8 cellular contexts compared by ENCODE assay signal in genomic region chr10:71812016-71812912, GRCh38. TPM values are rescaled to one million over a fixed set of nuclear protein-coding genes. Genes with fewer than 3 reads are reported as not detected.
DNase-seq lines count a peak whose midpoint lies in the region; ATAC-seq and TF ChIP-seq lines count a peak whose summit lies in the region.

No MANE protein-coding gene starts in this region.

- no peak overlapping the region for H3K27ac Mint-ChIP-seq in CD4-positive, alpha-beta memory T cell
- H3K27ac Mint-ChIP-seq in activated CD4-positive, alpha-beta T cell treated with anti-CD3 and anti-CD28 coated beads, Interleukin-2, amount 10 ng/mL, durations not matched to agents 24 days and 14 days: peak overlapping the region; percentile 11

- POLR2A ChIA-PET in CD4-positive, alpha-beta memory T cell (lab: Charles Lee; ENCODE audit: partially characterized antibody): interaction anchor here (0.9 to 2.1 kb wide), 6 partner anchors 39 to 428 kb away, joined by 3 to 7 read pairs (median 3); partner anchors contain the start of gene VSIR

- DNase-seq in CD4-positive, alpha-beta memory T cell: peak; percentile 63 to 78 (median 75)
- peak; percentile 21 for DNase-seq in NCI-H2029 treated with DMSO at 0.1 percent for 48 hours (lab: John Stamatoyannopoulos, UW)
- DNase-seq in activated CD4-positive, alpha-beta T cell treated with anti-CD3 and anti-CD28 coated beads, Interleukin-2, amount 10 ng/mL, durations not matched to agents 24 days and 14 days: peak; percentile 92
- no peak for DNase-seq in coronary artery (ENCODE audit: low spot score)
- DNase-seq in lung (ENCODE audit: low spot score): peak; percentile 69
- peak; percentile 55 to 56 for DNase-seq in stimulated activated CD8-positive, alpha-beta memory T cell treated with anti-CD3 and anti-CD28 coated beads, Interleukin-15, amount 100 ng/mL, for 4 hours (ENCODE audit: low read depth in 2 of 2)
- DNase-seq in NCI-H2107 treated with DMSO at 0.1 percent for 48 hours (lab: John Stamatoyannopoulos, UW; ENCODE audit: unreplicated experiment): no peak

- peaks cover 0 to 3% (median 0%) of the 10 kb centered on the region in 8 donors for H3K9me3 Mint-ChIP-seq in CD4-positive, alpha-beta memory T cell
- no peaks in the 10 kb centered on the region for H3K9me3 Mint-ChIP-seq in activated CD4-positive, alpha-beta T cell treated with anti-CD3 and anti-CD28 coated beads, Interleukin-2, amount 10 ng/mL, durations not matched to agents 24 days and 14 days

- no peaks in the 10 kb centered on the region for H3K9me3 ChIP-seq in CD4-positive, alpha-beta memory T cell (ENCODE audit: control insufficient read depth in 1 of 2, low read length in 2 of 2)
- H3K9me3 ChIP-seq in lung (ENCODE audit: control insufficient read depth in 2 of 2, insufficient read depth in 1 of 2, low read length in 1 of 2): no peaks in the 10 kb centered on the region

- CTCF ChIA-PET in CD4-positive, alpha-beta memory T cell (lab: Charles Lee; ENCODE audit: partially characterized antibody): interaction anchor here (0.6 to 4.0 kb wide), 37 partner anchors 10 to 502 kb away, joined by 3 to 32 read pairs (median 3); partner anchors contain the start of gene VSIR

- TF ChIP-seq CTCF in coronary artery (IDR thresholded peaks at IDR 0.05) (peak; percentile 69), lung (IDR thresholded peaks at IDR 0.05; ENCODE audit: control extremely low read depth, extremely low read depth) (peak; percentile 83)

- no peaks in the 10 kb centered on the region for H3K27me3 Mint-ChIP-seq in CD4-positive, alpha-beta memory T cell
- H3K27me3 Mint-ChIP-seq in activated CD4-positive, alpha-beta T cell treated with anti-CD3 and anti-CD28 coated beads, Interleukin-2, amount 10 ng/mL, durations not matched to agents 24 days and 14 days: no peaks in the 10 kb centered on the region

- H3K27me3 ChIP-seq in CD4-positive, alpha-beta memory T cell (ENCODE audit: insufficient read depth, low read length): no peaks in the 10 kb centered on the region
- H3K27me3 ChIP-seq in lung (ENCODE audit: control insufficient read depth, insufficient read depth): no peaks in the 10 kb centered on the region

- H3K27ac ChIP-seq in CD4-positive, alpha-beta memory T cell (ENCODE audit: low read depth, low read length): no peak overlapping the region
- H3K27ac ChIP-seq in coronary artery: no peak overlapping the region
- no peak overlapping the region for H3K27ac ChIP-seq in lung (ENCODE audit: low read depth in 1 of 2, low read length in 1 of 2)

- peaks cover 18 to 24% of the 10 kb centered on the region in 2 donors for H3K36me3 Mint-ChIP-seq in CD4-positive, alpha-beta memory T cell
- H3K36me3 Mint-ChIP-seq in activated CD4-positive, alpha-beta T cell treated with anti-CD3 and anti-CD28 coated beads, Interleukin-2, amount 10 ng/mL, durations not matched to agents 24 days and 14 days (ENCODE audit: low read depth): peaks cover 11% of the 10 kb centered on the region

- peaks cover 0 to 2% (median 0%) of the 10 kb centered on the region in 4 donors for H3K4me1 Mint-ChIP-seq in CD4-positive, alpha-beta memory T cell
- H3K4me1 Mint-ChIP-seq in activated CD4-positive, alpha-beta T cell treated with anti-CD3 and anti-CD28 coated beads, Interleukin-2, amount 10 ng/mL, durations not matched to agents 24 days and 14 days: peaks cover 2% of the 10 kb centered on the region

- intact Hi-C loops in CD4-positive, alpha-beta memory T cell (cut with micrococcal nuclease): loop anchor here (1.0 to 5.0 kb wide), 6 partner anchors 115 to 498 kb away; partner anchors contain the start of gene SLC29A3
- intact Hi-C loops in activated CD4-positive, alpha-beta T cell treated with anti-CD3 and anti-CD28 coated beads, Interleukin-2, amount 10 ng/mL, durations not matched to agents 24 days and 14 days (cut with micrococcal nuclease): loop anchor here (1.0 to 5.0 kb wide), 4 partner anchors 40 to 500 kb away; partner anchors contain the start of gene VSIR

- H3K4me1 ChIP-seq in CD4-positive, alpha-beta memory T cell (ENCODE audit: insufficient read depth, low read length): no peaks in the 10 kb centered on the region
- no peaks in the 10 kb centered on the region for H3K4me1 ChIP-seq in lung (ENCODE audit: control insufficient read depth in 2 of 2, insufficient read depth in 2 of 2, low read length in 2 of 2)

- 43 to 46% methylated on average over 22 of the region's 22 CpGs for WGBS in lung, 2 donors

- no peaks in the 10 kb centered on the region for H3K36me3 ChIP-seq in CD4-positive, alpha-beta memory T cell (ENCODE audit: insufficient read depth, low read length)
- H3K36me3 ChIP-seq in lung (ENCODE audit: control insufficient read depth in 2 of 2, insufficient read depth in 2 of 2, low read length in 2 of 2): peaks cover 3 to 23% of the 10 kb centered on the region in 2 donors

- ATAC-seq in GM21390 (IDR thresholded peaks at IDR 0.05; ENCODE audit: unreplicated experiment) (peak; percentile 64), lung (ENCODE audit: insufficient read depth, low FRiP score) (peak; percentile 68)

- no peak overlapping the region for H3K4me3 ChIP-seq in CD4-positive, alpha-beta memory T cell (ENCODE audit: low read length in 2 of 2)
- H3K4me3 ChIP-seq in coronary artery: no peak overlapping the region
- no peak overlapping the region for H3K4me3 ChIP-seq in lung

- H3K4me3 Mint-ChIP-seq in CD4-positive, alpha-beta memory T cell: no peak overlapping the region
- no peak overlapping the region for H3K4me3 Mint-ChIP-seq in activated CD4-positive, alpha-beta T cell treated with anti-CD3 and anti-CD28 coated beads, Interleukin-2, amount 10 ng/mL, durations not matched to agents 24 days and 14 days

RNA-seq across cellular contexts. Expression of gene PSAP, which starts 38.8 kb away (rescaled TPM):
- 100 to 1,000 TPM; 248 to 257 TPM for total RNA-seq in CD4-positive, alpha-beta memory T cell
- polyA plus RNA-seq in CD4-positive, alpha-beta memory T cell: 100 to 1,000 TPM; 392 to 611 TPM
- total RNA-seq in activated CD4-positive, alpha-beta T cell treated with anti-CD3 and anti-CD28 coated beads, Interleukin-2, amount 10 ng/mL, durations not matched to agents 24 days and 14 days: 97.9 and 99.9 TPM in 2 replicates
- 1,000 to 10,000 TPM in 1 of 2 donors, 100 to 1,000 TPM in 1; 697 to 1,496 TPM for total RNA-seq in lung
- 1,000 to 10,000 TPM in 1 of 2 donors, 100 to 1,000 TPM in 1; 496 to 1,828 TPM for polyA plus RNA-seq in lung

RNA-seq across cellular contexts. Expression of gene VSIR, which starts 38.9 kb away (rescaled TPM):
- 10 to 100 TPM; 97.8 to 98.4 TPM for total RNA-seq in CD4-positive, alpha-beta memory T cell
- polyA plus RNA-seq in CD4-positive, alpha-beta memory T cell: 100 to 1,000 TPM; 350 to 372 TPM
- 125 and 131 TPM in 2 replicates for total RNA-seq in activated CD4-positive, alpha-beta T cell treated with anti-CD3 and anti-CD28 coated beads, Interleukin-2, amount 10 ng/mL, durations not matched to agents 24 days and 14 days
- 100 to 1,000 TPM in 1 of 2 donors, 10 to 100 TPM in 1; 55.2 to 114 TPM for total RNA-seq in lung
- 100 to 1,000 TPM in 1 of 2 donors, 10 to 100 TPM in 1; 32.3 to 244 TPM for polyA plus RNA-seq in lung

Comparison
In these comparisons a context has a peak if more than half of its experiments do, and no peak if none do; other contexts are left out.
1. DNase-seq: peak in CD4-positive, alpha-beta memory T cell (5 of 5), NCI-H2029 treated with DMSO at 0.1 percent for 48 hours (single experiment), activated CD4-positive, alpha-beta T cell treated with anti-CD3 and anti-CD28 coated beads, Interleukin-2, amount 10 ng/mL, durations not matched to agents 24 days and 14 days (single experiment), lung (single experiment) and stimulated activated CD8-positive, alpha-beta memory T cell treated with anti-CD3 and anti-CD28 coated beads, Interleukin-15, amount 100 ng/mL, for 4 hours (2 of 2); none in coronary artery (single experiment) and NCI-H2107 treated with DMSO at 0.1 percent for 48 hours (single experiment).